2 cellular contexts compared by ENCODE assay signal in genomic region chr10:29117781-29118180, GRCh38.
TF ChIP-seq lines count a peak whose summit lies in the region.

No MANE protein-coding gene starts in this region.

TF ChIP-seq in HepG2, 621 proteins besides CTCF, POLR2A, EP300 and RAD21:
- TF ChIP-seq, protein P1, sequence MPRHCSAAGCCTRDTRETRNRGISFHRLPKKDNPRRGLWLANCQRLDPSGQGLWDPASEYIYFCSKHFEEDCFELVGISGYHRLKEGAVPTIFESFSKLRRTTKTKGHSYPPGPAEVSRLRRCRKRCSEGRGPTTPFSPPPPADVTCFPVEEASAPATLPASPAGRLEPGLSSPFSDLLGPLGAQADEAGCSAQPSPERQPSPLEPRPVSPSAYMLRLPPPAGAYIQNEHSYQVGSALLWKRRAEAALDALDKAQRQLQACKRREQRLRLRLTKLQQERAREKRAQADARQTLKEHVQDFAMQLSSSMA (CRISPR knock-in tag; IDR thresholded peaks at IDR 0.05): no peak
- TF ChIP-seq ZFP82 (CRISPR knock-in tag; IDR thresholded peaks at IDR 0.05; ENCODE audit: borderline replicate concordance): peak; percentile 80; the same call in 1 of the 2 replicates
- no peak for TF ChIP-seq RFX1 (IDR thresholded peaks at IDR 0.05)
- TF ChIP-seq TEF (CRISPR knock-in tag; IDR thresholded peaks at IDR 0.05): no peak
- no peak for TF ChIP-seq WIZ (CRISPR knock-in tag; IDR thresholded peaks at IDR 0.05)
- TF ChIP-seq KLF11 (CRISPR knock-in tag; IDR thresholded peaks at IDR 0.05): no peak

TF ChIP-seq in K562, 482 proteins besides CTCF, POLR2A, EP300 and RAD21 (continued from another document):
- TF ChIP-seq ATF6 (CRISPR knock-in tag; IDR thresholded peaks at IDR 0.05) (no peak), CBX3 (IDR thresholded peaks at IDR 0.05; ENCODE audit: borderline replicate concordance in 1 of 2, low read length in 2 of 2) (peak in 1 of 2 experiments; percentile 67; a peak in 2 of 3 replicates), RBM25 (IDR thresholded peaks at IDR 0.05; ENCODE audit: low read depth, low read length, severe bottlenecking) (peak; percentile 33), RERE (CRISPR knock-in tag; IDR thresholded peaks at IDR 0.05; ENCODE audit: borderline replicate concordance) (no peak), TRIM28 (IDR thresholded peaks at IDR 0.05) (peak; percentile 55; the same call in 1 of the 2 replicates), ZNF561 (CRISPR knock-in tag; conservative IDR thresholded peaks at IDR 0.05) (no peak), MEF2A (IDR thresholded peaks at IDR 0.05; ENCODE audit: control insufficient read depth, low read depth, low read length) (no peak), SPI1 (IDR thresholded peaks at IDR 0.05; ENCODE audit: borderline replicate concordance, low read depth, low read length) (no peak), USF2 (CRISPR knock-in tag; IDR thresholded peaks at IDR 0.05) (no peak), ATF1 (CRISPR knock-in tag; IDR thresholded peaks at IDR 0.05) (no peak), ATF1 (tag; IDR thresholded peaks at IDR 0.05) (no peak), SMARCA5 (IDR thresholded peaks at IDR 0.05) (0 out of 2 replicates have a peak, but pooled peaks have one; percentile 28), ZFP36 (IDR thresholded peaks at IDR 0.05; ENCODE audit: low read depth, low read length, partially characterized antibody) (no peak), FUS (optimal IDR thresholded peaks at IDR 0.05; ENCODE audit: low read depth, low read length) (no peak), NFIX (CRISPR knock-in tag; IDR thresholded peaks at IDR 0.05; ENCODE audit: low read depth) (no peak), CSDE1 (IDR thresholded peaks at IDR 0.05) (no peak), POLR2H (tag; IDR thresholded peaks at IDR 0.05; ENCODE audit: low read depth) (no peak), FOXM1 (IDR thresholded peaks at IDR 0.05; ENCODE audit: low read depth) (no peak), FOXM1 (CRISPR knock-in tag; IDR thresholded peaks at IDR 0.05; ENCODE audit: low read depth) (no peak), ZFP30 (CRISPR knock-in tag; IDR thresholded peaks at IDR 0.05; ENCODE audit: borderline replicate concordance) (peak; percentile 62; the same call in 1 of the 2 replicates), ZNF280A (IDR thresholded peaks at IDR 0.05; ENCODE audit: low read depth, partially characterized antibody) (peak; percentile 57), CXXC5 (CRISPR knock-in tag; IDR thresholded peaks at IDR 0.05) (no peak), ZNF766 (CRISPR knock-in tag; conservative IDR thresholded peaks at IDR 0.05) (no peak), SIRT6 (IDR thresholded peaks at IDR 0.05; ENCODE audit: low read depth, low read length) (no peak), THRAP3 (IDR thresholded peaks at IDR 0.05; ENCODE audit: borderline replicate concordance) (no peak), CHD2 (IDR thresholded peaks at IDR 0.05; ENCODE audit: low read depth, low read length) (no peak)
- TF ChIP-seq, protein P2, sequence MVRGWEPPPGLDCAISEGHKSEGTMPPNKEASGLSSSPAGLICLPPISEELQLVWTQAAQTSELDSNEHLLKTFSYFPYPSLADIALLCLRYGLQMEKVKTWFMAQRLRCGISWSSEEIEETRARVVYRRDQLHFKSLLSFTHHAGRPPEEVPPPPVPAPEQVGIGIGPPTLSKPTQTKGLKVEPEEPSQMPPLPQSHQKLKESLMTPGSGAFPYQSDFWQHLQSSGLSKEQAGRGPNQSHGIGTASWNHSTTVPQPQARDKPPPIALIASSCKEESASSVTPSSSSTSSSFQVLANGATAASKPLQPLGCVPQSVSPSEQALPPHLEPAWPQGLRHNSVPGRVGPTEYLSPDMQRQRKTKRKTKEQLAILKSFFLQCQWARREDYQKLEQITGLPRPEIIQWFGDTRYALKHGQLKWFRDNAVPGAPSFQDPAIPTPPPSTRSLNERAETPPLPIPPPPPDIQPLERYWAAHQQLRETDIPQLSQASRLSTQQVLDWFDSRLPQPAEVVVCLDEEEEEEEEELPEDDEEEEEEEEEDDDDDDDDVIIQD (CRISPR knock-in tag; IDR thresholded peaks at IDR 0.05): no peak
- TF ChIP-seq, protein P3, sequence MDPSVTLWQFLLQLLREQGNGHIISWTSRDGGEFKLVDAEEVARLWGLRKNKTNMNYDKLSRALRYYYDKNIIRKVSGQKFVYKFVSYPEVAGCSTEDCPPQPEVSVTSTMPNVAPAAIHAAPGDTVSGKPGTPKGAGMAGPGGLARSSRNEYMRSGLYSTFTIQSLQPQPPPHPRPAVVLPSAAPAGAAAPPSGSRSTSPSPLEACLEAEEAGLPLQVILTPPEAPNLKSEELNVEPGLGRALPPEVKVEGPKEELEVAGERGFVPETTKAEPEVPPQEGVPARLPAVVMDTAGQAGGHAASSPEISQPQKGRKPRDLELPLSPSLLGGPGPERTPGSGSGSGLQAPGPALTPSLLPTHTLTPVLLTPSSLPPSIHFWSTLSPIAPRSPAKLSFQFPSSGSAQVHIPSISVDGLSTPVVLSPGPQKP (CRISPR knock-in tag; IDR thresholded peaks at IDR 0.05): no peak
- TF ChIP-seq, protein P4, sequence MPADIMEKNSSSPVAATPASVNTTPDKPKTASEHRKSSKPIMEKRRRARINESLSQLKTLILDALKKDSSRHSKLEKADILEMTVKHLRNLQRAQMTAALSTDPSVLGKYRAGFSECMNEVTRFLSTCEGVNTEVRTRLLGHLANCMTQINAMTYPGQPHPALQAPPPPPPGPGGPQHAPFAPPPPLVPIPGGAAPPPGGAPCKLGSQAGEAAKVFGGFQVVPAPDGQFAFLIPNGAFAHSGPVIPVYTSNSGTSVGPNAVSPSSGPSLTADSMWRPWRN (IDR thresholded peaks at IDR 0.05; ENCODE audit: low read depth): no peak
- TF ChIP-seq, protein P5, sequence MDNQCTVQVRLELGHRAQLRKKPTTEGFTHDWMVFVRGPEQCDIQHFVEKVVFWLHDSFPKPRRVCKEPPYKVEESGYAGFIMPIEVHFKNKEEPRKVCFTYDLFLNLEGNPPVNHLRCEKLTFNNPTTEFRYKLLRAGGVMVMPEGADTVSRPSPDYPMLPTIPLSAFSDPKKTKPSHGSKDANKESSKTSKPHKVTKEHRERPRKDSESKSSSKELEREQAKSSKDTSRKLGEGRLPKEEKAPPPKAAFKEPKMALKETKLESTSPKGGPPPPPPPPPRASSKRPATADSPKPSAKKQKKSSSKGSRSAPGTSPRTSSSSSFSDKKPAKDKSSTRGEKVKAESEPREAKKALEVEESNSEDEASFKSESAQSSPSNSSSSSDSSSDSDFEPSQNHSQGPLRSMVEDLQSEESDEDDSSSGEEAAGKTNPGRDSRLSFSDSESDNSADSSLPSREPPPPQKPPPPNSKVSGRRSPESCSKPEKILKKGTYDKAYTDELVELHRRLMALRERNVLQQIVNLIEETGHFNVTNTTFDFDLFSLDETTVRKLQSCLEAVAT (IDR thresholded peaks at IDR 0.05): no peak
- TF ChIP-seq, protein P6, sequence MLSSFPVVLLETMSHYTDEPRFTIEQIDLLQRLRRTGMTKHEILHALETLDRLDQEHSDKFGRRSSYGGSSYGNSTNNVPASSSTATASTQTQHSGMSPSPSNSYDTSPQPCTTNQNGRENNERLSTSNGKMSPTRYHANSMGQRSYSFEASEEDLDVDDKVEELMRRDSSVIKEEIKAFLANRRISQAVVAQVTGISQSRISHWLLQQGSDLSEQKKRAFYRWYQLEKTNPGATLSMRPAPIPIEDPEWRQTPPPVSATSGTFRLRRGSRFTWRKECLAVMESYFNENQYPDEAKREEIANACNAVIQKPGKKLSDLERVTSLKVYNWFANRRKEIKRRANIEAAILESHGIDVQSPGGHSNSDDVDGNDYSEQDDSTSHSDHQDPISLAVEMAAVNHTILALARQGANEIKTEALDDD (IDR thresholded peaks at IDR 0.05): no peak
TF ChIP-seq in K562: peak in this region for 6.
